ENCODE assay signal across 14 cellular contexts in the genomic region with DNA sequence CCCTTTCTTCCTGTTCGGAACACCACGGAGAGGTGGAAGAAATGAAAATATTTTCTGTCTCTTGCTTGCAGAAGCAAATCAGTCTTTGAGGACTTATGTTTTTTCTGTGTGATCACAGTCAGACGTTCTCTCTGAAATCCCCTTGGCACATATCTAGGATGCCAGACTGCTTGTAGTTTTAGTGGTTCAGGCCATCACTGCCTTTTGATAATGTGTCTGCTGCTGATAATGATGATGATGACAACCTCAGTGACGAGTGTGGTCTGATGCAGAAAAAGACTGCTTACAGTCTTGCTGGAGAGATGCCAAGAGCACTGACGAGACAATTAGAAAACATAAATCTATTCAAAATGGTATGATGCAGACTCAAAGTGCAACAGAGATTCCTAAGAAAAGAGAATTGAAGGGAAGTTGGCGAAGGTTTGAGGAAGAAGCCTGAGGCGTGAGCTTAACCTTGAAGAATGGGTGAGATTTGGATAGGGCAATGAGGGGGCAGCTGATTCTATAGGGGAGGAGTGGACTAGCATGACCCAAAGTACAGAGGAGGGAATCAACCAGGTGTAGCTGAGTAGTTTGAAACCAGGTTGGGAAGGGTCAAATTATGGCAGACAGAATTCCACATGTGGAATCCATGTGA. TPM values are rescaled to one million over a fixed set of nuclear protein-coding genes. Genes with fewer than 3 reads are reported as not detected.
DNase-seq lines count a peak whose midpoint lies in the region; ATAC-seq, FAIRE-seq and TF ChIP-seq lines count a peak whose summit lies in the region.
"Had no signal": no experiment of that assay in that cellular context is flagged by ENCODE, and none has a peak within 500 bp of the region (broad histone marks: within the 10 kb centered on the region; RNA-seq: fewer than 3 reads in every experiment).

No MANE protein-coding gene starts in this region.

- H3K36me3 ChIP-seq in astrocyte (ENCODE audit: insufficient read depth, low read length) = no peaks in the 10 kb centered on the region
- H3K36me3 ChIP-seq: thyroid gland had no signal

- H3K4me1 Mint-ChIP-seq in astrocyte (ENCODE audit: low read depth, unreplicated experiment) = peaks cover 18% of the 10 kb centered on the region

- intact Hi-C loops in sciatic nerve (cut with DNase I) = no loop called here

- H3K9me3 ChIP-seq in astrocyte (ENCODE audit: insufficient read depth, low read depth, low read length) = no peaks in the 10 kb centered on the region
- H3K9me3 ChIP-seq: thyroid gland had no signal

- H3K27me3 ChIP-seq in astrocyte (ENCODE audit: insufficient read depth, low read length) = no peaks in the 10 kb centered on the region
- H3K27me3 ChIP-seq: thyroid gland had no signal

- H3K4me3 Mint-ChIP-seq in astrocyte (ENCODE audit: unreplicated experiment) = no peak overlapping the region

- no peak overlapping the region for H3K27ac Mint-ChIP-seq in astrocyte (ENCODE audit: unreplicated experiment)

- no peak overlapping the region for H3K4me2 ChIP-seq in astrocyte (ENCODE audit: low read length)

- H3K4me3 ChIP-seq in Jurkat, Clone E6-1 (ENCODE audit: low read length) = no peak overlapping the region
- no peak overlapping the region for H3K4me3 ChIP-seq in astrocyte (ENCODE audit: insufficient read depth, low read depth, low read length)
- H3K4me3 ChIP-seq: thyroid gland had no signal

- H2AFZ ChIP-seq in astrocyte (ENCODE audit: low read depth, low read length) = no peak overlapping the region

- H3K36me3 Mint-ChIP-seq in astrocyte (ENCODE audit: low read depth, unreplicated experiment) = no peaks in the 10 kb centered on the region

- H3K9me3 Mint-ChIP-seq in astrocyte (ENCODE audit: unreplicated experiment) = no peaks in the 10 kb centered on the region

- TF ChIP-seq CTCF in astrocyte (IDR thresholded peaks at IDR 0.05; ENCODE audit: insufficient read depth, low read depth, low read length) = no peak

- FAIRE-seq in astrocyte (lab: Jason Lieb, UNC) = peak; percentile 70

- no peaks in the 10 kb centered on the region for H3K79me2 ChIP-seq in astrocyte (ENCODE audit: insufficient read depth, low read length)

- H4K20me1 ChIP-seq in astrocyte (ENCODE audit: insufficient read depth, low read length) = no peaks in the 10 kb centered on the region

- peaks cover 3% of the 10 kb centered on the region for H3K27me3 Mint-ChIP-seq in astrocyte (ENCODE audit: low read depth, unreplicated experiment)

- no peak for DNase-seq in activated CD4-positive, CD25-positive, alpha-beta regulatory T cell (lab: John Stamatoyannopoulos, UW)
- peak; percentile 63 for DNase-seq in Jurkat, Clone E6-1 (ENCODE audit: low read depth, low spot score)
- DNase-seq in astrocyte (ENCODE audit: low read depth) (no peak), left kidney (ENCODE audit: low read depth, low spot score) (peak; percentile 11), HuH-7.5 (ENCODE audit: low spot score) (no peak), sciatic nerve (ENCODE audit: low spot score) (no peak)
- DNase-seq: ACHN, NCI-H345, retina, thyroid gland had no signal

- peak; percentile 61 to 82 for ATAC-seq in activated CD4-positive, CD25-positive, alpha-beta regulatory T cell treated with anti-CD3 and anti-CD28 coated beads, Interleukin-2, amount 50 U/mL, for 24 hours
- no peak for ATAC-seq in GM21825 (IDR thresholded peaks at IDR 0.05; ENCODE audit: unreplicated experiment)
- ATAC-seq in sciatic nerve = no peak

- no peaks in the 10 kb centered on the region for H3K4me1 ChIP-seq in astrocyte (ENCODE audit: insufficient read depth, low read length)
- H3K4me1 ChIP-seq: thyroid gland had no signal

- H3K27ac ChIP-seq in astrocyte (ENCODE audit: low read depth, low read length) = no peak overlapping the region
- H3K27ac ChIP-seq: thyroid gland, VCaP had no signal

- H3K9ac ChIP-seq in astrocyte (ENCODE audit: low read length) = no peak overlapping the region

RNA-seq across cellular contexts. Expression of a gene that starts 7.9 kb away (rescaled TPM):
- 32.8 TPM for polyA plus RNA-seq in Jurkat, Clone E6-1 (2012; ENCODE audit: insufficient read depth, insufficient read length)
- total RNA-seq in astrocyte = 1.7 and 1.9 TPM in 2 replicates
- not detected for total RNA-seq in sciatic nerve
- total RNA-seq: LHCN-M2 had no signal

RNA-seq across cellular contexts. Expression of a gene that starts 14.1 kb away (rescaled TPM):
- 99.5 TPM for polyA plus RNA-seq in Jurkat, Clone E6-1 (2012; ENCODE audit: insufficient read depth, insufficient read length)
- 38.1 and 39.6 TPM in 2 replicates for total RNA-seq in astrocyte
- total RNA-seq in sciatic nerve = 15.7 TPM

Comparison
In these comparisons a context has a peak if more than half of its experiments do, and no peak if none do; other contexts are left out.
1. ATAC-seq: peak in activated CD4-positive, CD25-positive, alpha-beta regulatory T cell treated with anti-CD3 and anti-CD28 coated beads, Interleukin-2, amount 50 U/mL, for 24 hours (2 of 2); none in GM21825 (single experiment) and sciatic nerve (single experiment).
2. DNase-seq: peak in Jurkat, Clone E6-1 (single experiment) and left kidney (single experiment); none in activated CD4-positive, CD25-positive, alpha-beta regulatory T cell (0 of 4), astrocyte (single experiment), HuH-7.5 (single experiment) and sciatic nerve (single experiment).